8 cellular contexts compared by ENCODE assay signal in the genomic region with DNA sequence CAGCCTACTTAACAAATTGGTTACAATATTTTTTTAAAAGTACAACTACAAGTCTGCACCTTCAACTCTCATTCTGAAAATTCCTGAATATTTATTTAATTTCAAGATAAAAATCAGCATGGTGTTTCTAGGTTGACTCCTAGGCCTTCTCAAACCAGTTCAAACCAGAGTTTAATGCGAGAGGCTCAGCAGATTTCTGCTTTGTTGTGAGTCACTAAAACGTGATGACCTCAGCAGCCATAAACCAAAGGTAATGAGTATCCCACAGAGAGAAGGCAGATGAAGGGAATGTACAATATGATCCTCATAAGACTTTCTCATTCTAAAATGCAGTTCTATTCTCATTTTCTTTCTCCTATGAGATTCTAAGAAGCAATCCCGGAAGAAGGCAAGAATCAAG. TPM values are rescaled to one million over a fixed set of nuclear protein-coding genes. Genes with fewer than 3 reads are reported as not detected.
DNase-seq lines count a peak whose midpoint lies in the region; ATAC-seq and TF ChIP-seq lines count a peak whose summit lies in the region.

No MANE protein-coding gene starts in this region.

- H3K9me3 ChIP-seq in MM.1S (replicated peaks; ENCODE audit: insufficient read depth, low read length), result no peaks in the 10 kb centered on the region

- H3F3A ChIP-seq in MM.1S (ENCODE audit: insufficient read depth, low read length), result peaks cover 9% of the 10 kb centered on the region

- peak overlapping the region; percentile 93 for H3K4me2 ChIP-seq in MM.1S (ENCODE audit: low read depth, low read length)

- no peaks in the 10 kb centered on the region for H3K27me3 ChIP-seq in MM.1S (replicated peaks; ENCODE audit: insufficient read depth, low read length)

- TF ChIP-seq CTCF in MM.1S (IDR thresholded peaks at IDR 0.05; ENCODE audit: low read length) (no peak), activated B cell treated with CpG ODN at 0.5 μM for 24 hours (IDR thresholded peaks at IDR 0.05) (no peak), fibroblast of mammary gland (conservative IDR thresholded peaks at IDR 0.05; ENCODE audit: control insufficient read depth, insufficient read depth, low read depth, low read length) (no peak)

- POLR2A ChIA-PET in activated B cell treated with CpG ODN at 0.5 μM for 24 hours (lab: Charles Lee), result interaction anchor here (0.7 to 1.3 kb wide), 3 partner anchors 22 to 71 kb away, joined by 3 to 4 read pairs (median 3); no protein-coding TSS in a partner anchor

- H3K4me3 ChIP-seq in MM.1S (ENCODE audit: low read length) (peak overlapping the region; percentile 71), fibroblast of mammary gland (ENCODE audit: control insufficient read depth, low read depth, low read length) (peak overlapping the region; percentile 96), skeletal muscle cell (ENCODE audit: low read depth, low read length) (peak overlapping the region; percentile 91)

- CTCF ChIA-PET in activated B cell treated with CpG ODN at 0.5 μM for 24 hours (lab: Charles Lee), result interaction anchor here (2.5 kb wide), 1 partner anchor 126 kb away, joined by 11 read pairs; no protein-coding TSS in a partner anchor

- no peak overlapping the region for H2AFZ ChIP-seq in MM.1S (ENCODE audit: low read length)

- no peaks in the 10 kb centered on the region for H3K9me2 ChIP-seq in MM.1S (replicated peaks; ENCODE audit: insufficient read depth, low read length)

- peaks cover 10% of the 10 kb centered on the region; the same call in 1 of the 2 replicates for H3K36me3 ChIP-seq in MM.1S (replicated peaks; ENCODE audit: insufficient read depth, low read length)

- peaks cover 34% of the 10 kb centered on the region for H3K36me3 Mint-ChIP-seq in activated B cell treated with CpG ODN at 0.5 μM for 24 hours (ENCODE audit: low read depth)

- peaks cover 14% of the 10 kb centered on the region for H3K4me1 ChIP-seq in MM.1S (ENCODE audit: low read length)

- H3K27me3 Mint-ChIP-seq in activated B cell treated with CpG ODN at 0.5 μM for 24 hours, result no peaks in the 10 kb centered on the region

- H3K9ac ChIP-seq in MM.1S (ENCODE audit: low read length), result peak overlapping the region; percentile 84

- ATAC-seq in activated B cell treated with CpG ODN at 0.5 μM for 24 hours (ENCODE audit: low read depth) (no peak), HG03571 (IDR thresholded peaks at IDR 0.05; ENCODE audit: unreplicated experiment) (no peak), left cardiac atrium (no peak)

- H3K27ac ChIP-seq in MM.1S (ENCODE audit: low read length), result peak overlapping the region; percentile 41; the same call in 1 of the 2 replicates

- intact Hi-C loops in activated B cell treated with CpG ODN at 0.5 μM for 24 hours (cut with micrococcal nuclease), result no loop called here
- intact Hi-C loops in left cardiac atrium (cut with DNase I), result no loop called here

- H3K4me1 Mint-ChIP-seq in activated B cell treated with CpG ODN at 0.5 μM for 24 hours, result peaks cover 33% of the 10 kb centered on the region

- peaks cover 2% of the 10 kb centered on the region for H3K9me3 Mint-ChIP-seq in activated B cell treated with CpG ODN at 0.5 μM for 24 hours

- DNase-seq in ELF-1 (ENCODE audit: low read depth, low spot score) (peak; percentile 67), MM.1S (peak; percentile 74), activated B cell treated with CpG ODN at 0.5 μM for 24 hours (no peak), fibroblast of mammary gland (ENCODE audit: low read depth) (peak; percentile 93), skeletal muscle cell (ENCODE audit: low read depth) (peak; percentile 63), GF-D8 (lab: John Stamatoyannopoulos, UW) (no peak), left cardiac atrium (no peak)

- H3K79me2 ChIP-seq in MM.1S (ENCODE audit: low read length), result peaks cover 44% of the 10 kb centered on the region

- peak overlapping the region; percentile 50 for H3K27ac Mint-ChIP-seq in activated B cell treated with CpG ODN at 0.5 μM for 24 hours

- H4K20me1 ChIP-seq in MM.1S (ENCODE audit: insufficient read depth, low read length), result no peaks in the 10 kb centered on the region

- H3K4me3 Mint-ChIP-seq in activated B cell treated with CpG ODN at 0.5 μM for 24 hours, result peak overlapping the region; percentile 89

RNA-seq across cellular contexts. Expression of gene PRDM4, which starts 1.5 kb away (rescaled TPM):
- 37.8 and 45.2 TPM in 2 replicates for total RNA-seq in activated B cell treated with CpG ODN at 0.5 μM for 24 hours
- 10 to 100 TPM; 14.0 to 14.8 TPM for total RNA-seq in left cardiac atrium

RNA-seq across cellular contexts. Expression of gene ASCL4, which starts 15.1 kb away (rescaled TPM):
- total RNA-seq in activated B cell treated with CpG ODN at 0.5 μM for 24 hours (not detected in 2 replicates), left cardiac atrium (under 1 TPM in 1 of 2 donors, not detected in 1; 0.09 TPM)

Comparison
In these comparisons a context has a peak if more than half of its experiments do, and no peak if none do; other contexts are left out.
1. DNase-seq: peak in ELF-1 (single experiment), MM.1S (single experiment), fibroblast of mammary gland (single experiment) and skeletal muscle cell (single experiment); none in activated B cell treated with CpG ODN at 0.5 μM for 24 hours (single experiment), GF-D8 (single experiment) and left cardiac atrium (single experiment).
2. Peak in every context shown above with its lines, with median percentiles within 50 percentile points of each other: H3K4me3 ChIP-seq.